Comparison of ENCODE assay signal across 19 cellular contexts in the genomic region with DNA sequence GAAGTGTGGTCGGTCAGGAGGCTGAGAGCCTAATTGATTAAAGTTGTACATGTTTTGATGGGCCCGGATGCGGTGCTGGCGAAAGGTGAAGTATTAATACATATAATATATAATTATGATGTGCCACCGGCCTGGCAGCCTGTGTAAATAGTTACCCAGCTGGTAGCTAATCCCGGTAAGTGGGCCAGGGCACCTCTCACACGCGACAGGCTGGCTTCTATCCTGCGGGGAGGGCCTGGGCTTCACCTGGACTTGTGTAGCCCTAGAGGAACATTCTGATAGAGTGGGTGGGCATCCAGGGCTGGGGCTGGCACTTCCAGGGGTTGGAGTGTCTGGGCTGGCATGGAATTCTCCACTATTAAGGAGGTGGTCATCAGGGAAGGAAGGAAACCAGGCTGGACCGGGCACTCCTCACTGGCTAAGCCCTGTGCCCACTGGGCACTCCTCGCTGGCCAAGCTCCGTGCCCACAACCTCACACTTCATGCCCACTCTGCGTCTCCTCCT. TPM values are rescaled to one million over a fixed set of nuclear protein-coding genes. Genes with fewer than 3 reads are reported as not detected.
"Had no signal": no experiment of that assay in that cellular context is flagged by ENCODE, and none has a peak within 500 bp of the region (broad histone marks: within the 10 kb centered on the region; RNA-seq: fewer than 3 reads in every experiment).

No MANE protein-coding gene starts in this region.

- FAIRE-seq: astrocyte, frontal cortex had no signal

- DNase-seq: activated CD4-positive, alpha-beta T cell treated with anti-CD3 and anti-CD28 coated beads for 36 hours; activated CD8-positive, alpha-beta memory T cell treated with anti-CD3 and anti-CD28 coated beads, Interleukin-2, amount 50 U/mL, for 4 hours; activated CD8-positive, alpha-beta T cell treated with anti-CD3 and anti-CD28 coated beads for 36 hours; activated naive CD4-positive, alpha-beta T cell treated with Interleukin-2 at 50 U/mL for 16 hours; activated naive CD8-positive, alpha-beta T cell treated with anti-CD3 and anti-CD28 coated beads, Interleukin-2, amount 50 U/mL, for 24 hours; effector memory CD4-positive, alpha-beta T cell; heart left ventricle; occipital lobe; psoas muscle; right lobe of liver; stimulated activated CD4-positive, alpha-beta T cell treated with anti-CD3 and anti-CD28 coated beads, Interleukin-2, amount 100 ng/mL, for 24 hours; stimulated activated naive CD4-positive, alpha-beta T cell; T-helper 9 cell; trophoblast cell had no signal

RNA-seq across cellular contexts. Expression of gene IGSF21, which starts 48.3 kb away (rescaled TPM):
- total RNA-seq: activated CD4-positive, alpha-beta T cell treated with anti-CD3 and anti-CD28 coated beads for 36 hours; activated CD8-positive, alpha-beta T cell treated with anti-CD3 and anti-CD28 coated beads for 36 hours; activated T-helper 1 cell treated with anti-CD3 and anti-CD28 coated beads, Interleukin-12 subunit alpha, Interleukin-12 subunit beta, Interleukin-2, Interleukin-4 antibody, amounts not matched to agents 30 ng/mL and 10 ng/mL and 1 ng/mL, durations not matched to agents 14 hours and 24 hours and 36 hours; astrocyte; fibroblast of lung; natural killer cell treated with Interleukin-12 subunit alpha and Interleukin-12 subunit beta and Interleukin-15 and Interleukin-18, amount 100 ng/mL, for 72 hours had no signal
